ENCODE assay signal across 8 cellular contexts in genomic region chr16:30092373-30093010, GRCh38. TPM values are rescaled to one million over a fixed set of nuclear protein-coding genes. Genes with fewer than 3 reads are reported as not detected.
A peak's percentile ranks its signal among the peaks of the same experiment; 100 is the strongest.
DNase-seq lines count a peak whose midpoint lies in the region; ATAC-seq and TF ChIP-seq lines count a peak whose summit lies in the region.

No MANE protein-coding gene starts in this region.

- H3K27me3 ChIP-seq in ovary, result no peaks in the 10 kb centered on the region
- H3K27me3 ChIP-seq in uterus, result no peaks in the 10 kb centered on the region

- no peak for TF ChIP-seq POLR2A in ovary (IDR thresholded peaks at IDR 0.05)
- peak in 1 of 2 donors; percentile 49 for TF ChIP-seq POLR2A in uterus (IDR thresholded peaks at IDR 0.05)

- intact Hi-C loops in Right ventricle myocardium superior (cut with DNase I), result loop anchor here (10.0 kb wide), 1 partner anchor 322 kb away; no protein-coding TSS in a partner anchor
- intact Hi-C loops in ovary (cut with DNase I), result loop anchor here in 3 of 4 donors (2.0 to 10.0 kb wide), 4 partner anchors 28 to 325 kb away; partner anchors contain the start of genes ALDOA (in 1 of the 3) and ZNF48 (in 1 of the 3)
- intact Hi-C loops in uterus (cut with DNase I; ENCODE audit: low total_unique reads), result no loop called here

- DNase-seq in DMS53 (lab: John Stamatoyannopoulos, UW) (peak; percentile 92), KBM-7 (peak; percentile 99), SHP77 treated with DMSO at 0.1 percent for 48 hours (lab: John Stamatoyannopoulos, UW) (peak; percentile 93), Right ventricle myocardium superior (peak; percentile 88), ovary (peak; percentile 74 to 88 (median 77)), uterus (peak; percentile 72 to 76)

- no peaks in the 10 kb centered on the region for H3K27me3 Mint-ChIP-seq in activated naive CD8-positive, alpha-beta T cell

- peak overlapping the region; percentile 47 for H3K4me3 ChIP-seq in ovary
- peak overlapping the region; percentile 31 to 40 for H3K4me3 ChIP-seq in uterus

- in situ Hi-C loops in KBM-7 (cut with MboI; ENCODE audit: low pct_unique_long_range_greater_than_20kb, low sequenced_read_pairs), result no loop called here

- H3K36me3 Mint-ChIP-seq in activated naive CD8-positive, alpha-beta T cell, result peaks cover 7% of the 10 kb centered on the region

- no peaks in the 10 kb centered on the region for H3K36me3 ChIP-seq in ovary
- H3K36me3 ChIP-seq in uterus, result no peaks in the 10 kb centered on the region

- TF ChIP-seq EP300 in ovary (IDR thresholded peaks at IDR 0.05), result no peak

- ATAC-seq in GM21526 (IDR thresholded peaks at IDR 0.05; ENCODE audit: low FRiP score, unreplicated experiment), result peak; percentile 46
- peak; percentile 52 for ATAC-seq in Right ventricle myocardium superior (ENCODE audit: poor library complexity)

- TF ChIP-seq CTCF in ovary (IDR thresholded peaks at IDR 0.05) (peak in 2 of 3 donors; percentile 12 to 65), uterus (IDR thresholded peaks at IDR 0.05) (peak; percentile 41 to 69 (median 47))

- H3K27ac Mint-ChIP-seq in activated naive CD8-positive, alpha-beta T cell, result peak overlapping the region; percentile 94

- peaks cover 49% of the 10 kb centered on the region for H3K4me1 Mint-ChIP-seq in activated naive CD8-positive, alpha-beta T cell (ENCODE audit: low read depth)

- H3K4me3 Mint-ChIP-seq in activated naive CD8-positive, alpha-beta T cell, result peak overlapping the region; percentile 90

- 6 to 7% (median 7%) methylated on average over 22 of the region's 22 CpGs for WGBS in ovary, 3 donors

- H3K9me3 ChIP-seq in ovary (no peaks in the 10 kb centered on the region), uterus (no peaks in the 10 kb centered on the region)

- H3K27ac ChIP-seq in ovary, result peak overlapping the region; percentile 66 to 70
- peak overlapping the region; percentile 74 to 91 for H3K27ac ChIP-seq in uterus

- H3K4me1 ChIP-seq in ovary (ENCODE audit: insufficient read depth) (peaks cover 12% of the 10 kb centered on the region), uterus (peaks cover 0 to 25% of the 10 kb centered on the region in 2 donors)

- peaks cover 6% of the 10 kb centered on the region for H3K9me3 Mint-ChIP-seq in activated naive CD8-positive, alpha-beta T cell (ENCODE audit: low read depth)

RNA-seq across cellular contexts. Expression of gene TBX6, which starts 0.8 kb away (rescaled TPM):
- total RNA-seq in Right ventricle myocardium superior, result 1.0 TPM
- 1 to 10 TPM in 3 of 7 donors, under 1 TPM in 4; 0.23 to 1.5 (median 0.75) TPM for total RNA-seq in ovary
- 1 to 10 TPM in 1 of 2 donors, under 1 TPM in 1; 0.08 to 1.1 TPM for polyA plus RNA-seq in ovary
- 1 to 10 TPM in 1 of 4 donors, under 1 TPM in 1, not detected in 2; 0.21 to 1.3 TPM for total RNA-seq in uterus

RNA-seq across cellular contexts. Expression of gene YPEL3, which starts 3.5 kb away (rescaled TPM):
- 64.1 TPM for total RNA-seq in Right ventricle myocardium superior
- total RNA-seq in ovary, result 10 to 100 TPM; 12.7 to 94.9 (median 63.1) TPM
- polyA plus RNA-seq in ovary, result 100 to 1,000 TPM in 1 of 2 donors, 10 to 100 TPM in 1; 30.2 to 134 TPM
- total RNA-seq in uterus, result 100 to 1,000 TPM in 1 of 4 donors, 10 to 100 TPM in 2, 1 to 10 TPM in 1; 9.2 to 158 (median 36.4) TPM

RNA-seq across cellular contexts. Expression of gene PPP4C, which starts 16.7 kb away (rescaled TPM):
- 33.2 TPM for total RNA-seq in Right ventricle myocardium superior
- 10 to 100 TPM; 21.9 to 55.8 (median 49.1) TPM for total RNA-seq in ovary
- polyA plus RNA-seq in ovary, result 10 to 100 TPM; 13.7 to 58.8 TPM
- total RNA-seq in uterus, result 10 to 100 TPM; 15.6 to 78.5 (median 64.5) TPM

RNA-seq across cellular contexts. Expression of gene GDPD3, which starts 20.8 kb away (rescaled TPM):
- total RNA-seq in Right ventricle myocardium superior, result 2.6 TPM
- 1 to 10 TPM; 2.6 to 7.5 (median 4.6) TPM for total RNA-seq in ovary
- polyA plus RNA-seq in ovary, result 1 to 10 TPM; 3.7 to 4.4 TPM
- 10 to 100 TPM in 1 of 4 donors, 1 to 10 TPM in 2, not detected in 1; 1.4 to 16.7 (median 2.3) TPM for total RNA-seq in uterus

RNA-seq across cellular contexts. Expression of gene ALDOA, which starts 26.9 kb away (rescaled TPM):
- total RNA-seq in Right ventricle myocardium superior (3,843 TPM), ovary (1,000 to 10,000 TPM in 1 of 7 donors, 100 to 1,000 TPM in 6; 395 to 1,259 (median 847) TPM), uterus (100 to 1,000 TPM; 175 to 905 (median 489) TPM)
- polyA plus RNA-seq in ovary, result 100 to 1,000 TPM; 252 to 522 TPM

Comparison
In these comparisons a context has a peak if more than half of its experiments do, and no peak if none do; other contexts are left out.
1. Peak in every context shown above with its lines: DNase-seq, ATAC-seq, H3K4me3 ChIP-seq and H3K27ac ChIP-seq.